In the genomic region with DNA sequence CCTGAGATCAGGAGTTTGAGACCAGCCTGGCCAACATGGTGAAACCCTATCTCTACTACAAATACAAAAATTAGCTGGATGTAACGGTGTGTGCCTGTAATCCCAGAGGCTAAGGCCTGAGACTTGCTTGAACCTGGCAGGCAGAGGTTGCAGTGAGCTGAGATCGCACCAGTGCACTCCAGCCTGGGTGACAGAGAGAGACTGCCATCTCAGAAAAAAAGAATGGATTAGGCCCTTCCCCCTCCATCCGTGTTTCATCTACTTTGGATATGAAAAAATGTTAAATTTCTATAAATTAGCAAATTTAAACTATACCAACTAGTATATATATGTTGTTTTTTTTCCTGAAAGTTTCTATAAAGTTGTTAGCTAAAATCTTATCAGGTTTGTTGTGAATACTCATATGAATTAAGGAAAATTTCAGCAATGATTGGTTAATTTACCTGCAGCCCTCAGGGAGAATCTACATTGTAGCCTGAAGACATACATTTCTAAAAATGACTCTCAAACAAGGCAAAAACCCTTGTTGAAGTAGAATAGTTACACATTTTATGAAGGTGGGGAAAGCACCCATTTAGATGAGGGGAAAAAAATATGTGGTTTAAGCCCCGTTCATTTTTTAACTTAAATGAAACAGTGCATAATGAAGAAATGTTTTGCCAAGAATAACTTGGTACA, we compare ENCODE assay signal across 20 cellular contexts.
DNase-seq lines count a peak whose midpoint lies in the region; ATAC-seq lines count a peak whose summit lies in the region.
"Had no signal": no experiment of that assay in that cellular context is flagged by ENCODE, and none has a peak within 500 bp of the region (broad histone marks: within the 10 kb centered on the region; RNA-seq: fewer than 3 reads in every experiment).

No MANE protein-coding gene starts in this region.

- H3K9ac ChIP-seq in HUES48 (ENCODE audit: low read depth, low read length), result no peak overlapping the region
- H3K9ac ChIP-seq in iPS-20b (ENCODE audit: low read depth, low read length), result no peak overlapping the region

- peak overlapping the region; percentile 10 for H3K4me3 Mint-ChIP-seq in activated CD4-positive, alpha-beta memory T cell treated with anti-CD3 and anti-CD28 coated beads for 36 hours
- no peak overlapping the region for H3K4me3 Mint-ChIP-seq in activated CD4-positive, alpha-beta memory T cell treated with anti-CD3 and anti-CD28 coated beads, Interleukin-2, amount 10 ng/mL, durations not matched to agents 7 days and 5 days

- H3K4me1 Mint-ChIP-seq in activated CD4-positive, alpha-beta memory T cell treated with anti-CD3 and anti-CD28 coated beads for 36 hours (ENCODE audit: low read depth), result peaks cover 23% of the 10 kb centered on the region
- peaks cover 11% of the 10 kb centered on the region for H3K4me1 Mint-ChIP-seq in activated CD4-positive, alpha-beta memory T cell treated with anti-CD3 and anti-CD28 coated beads, Interleukin-2, amount 10 ng/mL, durations not matched to agents 7 days and 5 days

- H3K27ac ChIP-seq in HUES48 (ENCODE audit: low read depth, low read length), result peak overlapping the region; percentile 25
- peak overlapping the region; percentile 14 for H3K27ac ChIP-seq in iPS-20b (ENCODE audit: low read length)
- H3K27ac ChIP-seq: brain microvascular endothelial cell, C4-2B, foreskin keratinocyte had no signal

- H3K9me3 ChIP-seq in HUES48 (ENCODE audit: control insufficient read depth, insufficient read depth, low read length), result no peaks in the 10 kb centered on the region
- H3K9me3 ChIP-seq in iPS-20b (ENCODE audit: insufficient read depth, low read depth, low read length), result no peaks in the 10 kb centered on the region

- H3K4me3 ChIP-seq in HUES48 (ENCODE audit: low read depth, low read length) (no peak overlapping the region), iPS-20b (ENCODE audit: low read length) (no peak overlapping the region)

- CTCF ChIA-PET in activated CD4-positive, alpha-beta memory T cell treated with anti-CD3 and anti-CD28 coated beads for 36 hours (lab: Charles Lee), result interaction anchor here (1.3 kb wide), 1 partner anchor 188 kb away, joined by 5 read pairs; no protein-coding TSS in a partner anchor
- CTCF ChIA-PET in activated CD4-positive, alpha-beta memory T cell treated with anti-CD3 and anti-CD28 coated beads, Interleukin-2, amount 10 ng/mL, durations not matched to agents 7 days and 5 days (lab: Charles Lee), result no interaction called here

- H3K36me3 ChIP-seq in HUES48 (ENCODE audit: control insufficient read depth, insufficient read depth, low read length), result no peaks in the 10 kb centered on the region
- no peaks in the 10 kb centered on the region for H3K36me3 ChIP-seq in iPS-20b (ENCODE audit: insufficient read depth, low read depth, low read length)
- H3K36me3 ChIP-seq: brain microvascular endothelial cell had no signal

- H3K27ac Mint-ChIP-seq in activated CD4-positive, alpha-beta memory T cell treated with anti-CD3 and anti-CD28 coated beads for 36 hours, result peak overlapping the region; percentile 80
- H3K27ac Mint-ChIP-seq in activated CD4-positive, alpha-beta memory T cell treated with anti-CD3 and anti-CD28 coated beads, Interleukin-2, amount 10 ng/mL, durations not matched to agents 7 days and 5 days, result no peak overlapping the region

- H3K27me3 Mint-ChIP-seq in activated CD4-positive, alpha-beta memory T cell treated with anti-CD3 and anti-CD28 coated beads for 36 hours, result peaks cover 2% of the 10 kb centered on the region
- H3K27me3 Mint-ChIP-seq in activated CD4-positive, alpha-beta memory T cell treated with anti-CD3 and anti-CD28 coated beads, Interleukin-2, amount 10 ng/mL, durations not matched to agents 7 days and 5 days, result peaks cover 5% of the 10 kb centered on the region

- H3K27me3 ChIP-seq in HUES48 (ENCODE audit: control insufficient read depth, insufficient read depth, low read length), result no peaks in the 10 kb centered on the region
- H3K27me3 ChIP-seq in iPS-20b (ENCODE audit: insufficient read depth, low read length), result no peaks in the 10 kb centered on the region
- H3K27me3 ChIP-seq: brain microvascular endothelial cell, foreskin keratinocyte had no signal

- POLR2A ChIA-PET in activated CD4-positive, alpha-beta memory T cell treated with anti-CD3 and anti-CD28 coated beads for 36 hours (lab: Charles Lee), result interaction anchor here (1.1 to 1.8 kb wide), 2 partner anchors 11 to 55 kb away, joined by 3 to 7 read pairs; no protein-coding TSS in a partner anchor
- POLR2A ChIA-PET in activated CD4-positive, alpha-beta memory T cell treated with anti-CD3 and anti-CD28 coated beads, Interleukin-2, amount 10 ng/mL, durations not matched to agents 7 days and 5 days (lab: Charles Lee), result interaction anchor here (1.5 kb wide), 1 partner anchor 13 kb away, joined by 3 read pairs; no protein-coding TSS in a partner anchor

- H3K4me1 ChIP-seq in HUES48 (ENCODE audit: control insufficient read depth, insufficient read depth, low read length) (peaks cover 32% of the 10 kb centered on the region), iPS-20b (ENCODE audit: insufficient read depth, low read length) (peaks cover 27% of the 10 kb centered on the region; the same call in 1 of the 2 replicates)
- H3K4me1 ChIP-seq: foreskin keratinocyte had no signal

- DNase-seq in activated CD4-positive, alpha-beta memory T cell treated with anti-CD3 and anti-CD28 coated beads for 36 hours, result no peak
- no peak for DNase-seq in activated CD4-positive, alpha-beta memory T cell treated with anti-CD3 and anti-CD28 coated beads, Interleukin-2, amount 10 ng/mL, durations not matched to agents 7 days and 5 days
- DNase-seq in AG20443 (ENCODE audit: low spot score) (no peak), Right ventricle myocardium inferior (ENCODE audit: missing footprints) (no peak), left colon (no peak)
- DNase-seq: activated naive CD4-positive, alpha-beta T cell; brain microvascular endothelial cell; DMS53; foreskin keratinocyte; Karpas-422; left cardiac atrium; midbrain; NCI-H1417 treated with DMSO at 0.1 percent for 48 hours; NCI-H2171 treated with DMSO at 0.1 percent for 48 hours; NCI-H748 treated with DMSO at 0.1 percent for 48 hours; right cardiac atrium had no signal

- intact Hi-C loops in activated CD4-positive, alpha-beta memory T cell treated with anti-CD3 and anti-CD28 coated beads for 36 hours (cut with micrococcal nuclease), result loop anchor here (1.0 to 5.0 kb wide), 5 partner anchors 8 to 64 kb away; no protein-coding TSS in a partner anchor
- intact Hi-C loops in Right ventricle myocardium inferior (cut with DNase I) (no loop called here), left colon (cut with DNase I, micrococcal nuclease) (no loop called here)

- peak; percentile 73 for ATAC-seq in GM19351 (IDR thresholded peaks at IDR 0.05; ENCODE audit: unreplicated experiment)
- no peak for ATAC-seq in Right ventricle myocardium inferior
- no peak for ATAC-seq in left colon
- ATAC-seq: foreskin keratinocyte, left cardiac atrium, right cardiac atrium had no signal

- H3K36me3 Mint-ChIP-seq in activated CD4-positive, alpha-beta memory T cell treated with anti-CD3 and anti-CD28 coated beads for 36 hours, result peaks cover 2% of the 10 kb centered on the region
- no peaks in the 10 kb centered on the region for H3K36me3 Mint-ChIP-seq in activated CD4-positive, alpha-beta memory T cell treated with anti-CD3 and anti-CD28 coated beads, Interleukin-2, amount 10 ng/mL, durations not matched to agents 7 days and 5 days (ENCODE audit: low read depth)

- H3K9me3 Mint-ChIP-seq in activated CD4-positive, alpha-beta memory T cell treated with anti-CD3 and anti-CD28 coated beads for 36 hours, result no peaks in the 10 kb centered on the region
- H3K9me3 Mint-ChIP-seq in activated CD4-positive, alpha-beta memory T cell treated with anti-CD3 and anti-CD28 coated beads, Interleukin-2, amount 10 ng/mL, durations not matched to agents 7 days and 5 days, result no peaks in the 10 kb centered on the region
